1 cellular context compared by ENCODE assay signal in the genomic region with DNA sequence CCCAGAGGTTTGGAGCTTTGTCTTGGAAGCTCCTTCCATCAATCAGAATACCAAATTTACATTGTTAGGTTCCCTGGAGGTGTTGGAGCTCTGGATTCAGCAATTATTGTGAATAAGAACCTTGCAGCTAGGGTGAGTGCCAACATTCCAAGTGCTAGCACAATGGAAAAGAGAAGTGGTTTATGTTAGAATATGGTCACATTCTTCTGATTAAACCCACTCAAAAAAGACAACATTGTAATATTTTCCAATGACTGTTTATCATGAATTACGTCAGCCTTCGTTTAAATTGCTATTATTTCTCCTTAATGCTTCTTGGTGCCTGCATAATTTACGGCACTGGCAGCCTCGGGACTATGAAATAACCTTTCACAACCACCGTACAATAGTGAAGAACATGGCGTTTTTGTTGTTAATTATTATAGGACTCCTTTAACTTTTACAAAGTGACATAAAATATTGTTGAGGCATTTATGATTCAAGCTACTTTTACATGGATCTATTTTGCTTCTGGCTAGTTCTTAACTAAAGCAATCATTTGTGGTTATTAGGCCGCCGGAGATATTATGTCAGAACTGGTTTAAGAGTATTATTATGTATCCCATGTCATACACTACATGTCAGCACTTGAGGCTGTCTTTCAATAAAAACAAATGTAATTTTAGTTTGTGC.
TF ChIP-seq lines count a peak whose summit lies in the region.

No MANE protein-coding gene starts in this region.

TF ChIP-seq in HEK293, 187 proteins besides CTCF, POLR2A, EP300 and RAD21 (continued from another document):
- TF ChIP-seq BCL11A (tag by site-specific recombination; IDR thresholded peaks at IDR 0.05; ENCODE audit: low read depth) (peak; percentile 58; the same call in 1 of the 2 replicates), SETDB1 (IDR thresholded peaks at IDR 0.05; ENCODE audit: insufficient read length, low read length) (no peak), ZNF843 (tag by site-specific recombination; IDR thresholded peaks at IDR 0.05) (peak; percentile 92), ZFP3 (tag by site-specific recombination; IDR thresholded peaks at IDR 0.05; ENCODE audit: low read depth) (no peak), ZNF76 (tag by site-specific recombination; IDR thresholded peaks at IDR 0.05; ENCODE audit: borderline replicate concordance, low read depth) (peak; percentile 53)
- TF ChIP-seq, protein P1, sequence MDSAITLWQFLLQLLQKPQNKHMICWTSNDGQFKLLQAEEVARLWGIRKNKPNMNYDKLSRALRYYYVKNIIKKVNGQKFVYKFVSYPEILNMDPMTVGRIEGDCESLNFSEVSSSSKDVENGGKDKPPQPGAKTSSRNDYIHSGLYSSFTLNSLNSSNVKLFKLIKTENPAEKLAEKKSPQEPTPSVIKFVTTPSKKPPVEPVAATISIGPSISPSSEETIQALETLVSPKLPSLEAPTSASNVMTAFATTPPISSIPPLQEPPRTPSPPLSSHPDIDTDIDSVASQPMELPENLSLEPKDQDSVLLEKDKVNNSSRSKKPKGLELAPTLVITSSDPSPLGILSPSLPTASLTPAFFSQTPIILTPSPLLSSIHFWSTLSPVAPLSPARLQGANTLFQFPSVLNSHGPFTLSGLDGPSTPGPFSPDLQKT (IDR thresholded peaks at IDR 0.05; ENCODE audit: borderline replicate concordance, low read depth, low read length): no peak
TF ChIP-seq in HEK293: peak in this region for 49.
